Comparison of ENCODE assay signal across 25 cellular contexts in the genomic region with DNA sequence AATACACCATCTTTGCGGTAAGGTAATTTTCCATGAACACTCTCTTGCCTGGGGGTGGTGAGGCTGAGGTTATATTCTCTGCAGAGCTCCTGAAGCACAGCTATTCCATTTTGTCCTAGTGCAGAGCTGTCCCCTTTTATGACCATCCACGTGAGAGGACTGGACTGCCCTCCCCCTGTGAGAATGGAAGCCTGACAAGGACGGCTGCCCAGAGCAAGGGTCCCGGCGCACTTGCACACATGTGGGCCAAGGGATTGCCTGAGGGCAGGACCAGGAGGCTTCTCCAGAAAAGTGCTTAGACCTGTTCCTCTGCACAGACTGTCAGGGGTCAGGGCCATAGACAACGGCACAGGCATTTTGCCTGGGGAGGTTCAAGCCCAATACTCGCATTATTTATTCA. TPM values are rescaled to one million over a fixed set of nuclear protein-coding genes. Genes with fewer than 3 reads are reported as not detected.
DNase-seq lines count a peak whose midpoint lies in the region; ATAC-seq, FAIRE-seq and TF ChIP-seq lines count a peak whose summit lies in the region.
"Had no signal": no experiment of that assay in that cellular context is flagged by ENCODE, and none has a peak within 500 bp of the region (broad histone marks: within the 10 kb centered on the region; RNA-seq: fewer than 3 reads in every experiment).

No MANE protein-coding gene starts in this region.

- H3K4me3 ChIP-seq in GM23338 (no peak overlapping the region), K562 (no peak overlapping the region), mucosa of rectum (ENCODE audit: low read length in 2 of 2) (peak overlapping the region; percentile 52 to 72)
- H3K4me3 ChIP-seq: BLaER1, HAP-1, SJSA1 had no signal

- H3K27ac ChIP-seq in GM23338 (ENCODE audit: low read depth) (no peak overlapping the region), K562 (ENCODE audit: extremely low read depth, low read depth, low read length) (no peak overlapping the region), mucosa of rectum (ENCODE audit: low read depth in 2 of 2, low read length in 2 of 2) (peak overlapping the region; percentile 81 to 90)
- H3K27ac ChIP-seq: BLaER1, SJSA1 had no signal

- 0 out of 2 replicates have a peak, but pooled peaks cover 6% of the 10 kb centered on the region for H3K36me3 ChIP-seq in GM23338 (ENCODE audit: insufficient read depth)
- no peaks in the 10 kb centered on the region; the same call in 2 of the 3 replicates for H3K36me3 ChIP-seq in K562 (ENCODE audit: control insufficient read depth, insufficient read depth, low read length)
- peaks cover 0 to 6% of the 10 kb centered on the region in 2 donors for H3K36me3 ChIP-seq in mucosa of rectum (ENCODE audit: control insufficient read depth in 2 of 2, insufficient read depth in 2 of 2, low read length in 2 of 2)
- H3K36me3 ChIP-seq: BLaER1, HAP-1, SJSA1 had no signal

- peak overlapping the region in 1 of 2 experiments; percentile 67; a peak in 2 of 4 replicates for H3K9ac ChIP-seq in K562 (ENCODE audit: insufficient read depth in 1 of 2, low read depth in 2 of 2, low read length in 2 of 2)
- peak overlapping the region; percentile 7 to 34 for H3K9ac ChIP-seq in mucosa of rectum (ENCODE audit: low read depth in 1 of 2, low read length in 2 of 2)
- H3K9ac ChIP-seq: BLaER1 had no signal

- H4K20me1 ChIP-seq in GM23338 (replicated peaks; ENCODE audit: insufficient read depth) (no peaks in the 10 kb centered on the region), K562 (replicated peaks; ENCODE audit: control insufficient read depth, insufficient read depth, low read length) (no peaks in the 10 kb centered on the region)
- H4K20me1 ChIP-seq: BLaER1 had no signal

- H3K9me1 ChIP-seq in K562 (ENCODE audit: control insufficient read depth, insufficient read depth, low read length), result no peaks in the 10 kb centered on the region

- H3K27ac Mint-ChIP-seq in GM23338 (peak overlapping the region; percentile 69), type B pancreatic cell (peak overlapping the region; percentile 87)
- H3K27ac Mint-ChIP-seq: CD4-positive, alpha-beta T cell had no signal

- H3K9me3 ChIP-seq in K562 (replicated peaks; ENCODE audit: control insufficient read depth, insufficient read depth, low read depth, low read length) (no peaks in the 10 kb centered on the region), mucosa of rectum (ENCODE audit: control insufficient read depth in 2 of 2, low read length in 2 of 2) (no peaks in the 10 kb centered on the region)
- H3K9me3 ChIP-seq: BLaER1, HAP-1 had no signal

- CTCF ChIA-PET in K562 (lab: Yijun Ruan, JAX; ENCODE audit: low intra/inter-chr PET ratio), result no interaction called here

- POLR2A ChIA-PET in K562 (lab: Yijun Ruan, JAX), result interaction anchor here (0.6 to 3.9 kb wide), 3 partner anchors 13 to 221 kb away, joined by 3 to 15 read pairs (median 3); no protein-coding TSS in a partner anchor

- H3K4me1 Mint-ChIP-seq in GM23338 (peaks cover 58% of the 10 kb centered on the region), type B pancreatic cell (ENCODE audit: unreplicated experiment) (peaks cover 47% of the 10 kb centered on the region)

- no peak overlapping the region for H3K4me3 Mint-ChIP-seq in GM23338
- no peak overlapping the region for H3K4me3 Mint-ChIP-seq in type B pancreatic cell
- H3K4me3 Mint-ChIP-seq: CD4-positive, alpha-beta T cell had no signal

- H3K4me2 ChIP-seq in GM23338 (peak overlapping the region; percentile 42; the same call in 1 of the 2 replicates), K562 (ENCODE audit: insufficient read depth, low read length) (no peak overlapping the region; the same call in 1 of the 2 replicates)
- H3K4me2 ChIP-seq: BLaER1 had no signal

- in situ Hi-C loops in K562 (cut with MboI), result no loop called here

- FAIRE-seq in K562 (lab: Jason Lieb, UNC), result no peak
- FAIRE-seq: GM12892 had no signal

- no peaks in the 10 kb centered on the region for H3K9me2 ChIP-seq in GM23338 (ENCODE audit: insufficient read depth)

- no peak for TF ChIP-seq RAD21 in K562 (CRISPR knock-in tag; conservative IDR thresholded peaks at IDR 0.05 in 1 of 2, IDR thresholded peaks at IDR 0.05 in 1 of 2)

- ATAC-seq in GM23338, result no peak
- no peak for ATAC-seq in K562
- no peak for ATAC-seq in GM18502 (IDR thresholded peaks at IDR 0.05; ENCODE audit: poor library complexity, unreplicated experiment)
- no peak for ATAC-seq in GM19351 (IDR thresholded peaks at IDR 0.05; ENCODE audit: unreplicated experiment)
- ATAC-seq: Right ventricle myocardium inferior had no signal

- peaks cover 3% of the 10 kb centered on the region; the same call in 1 of the 2 replicates for H3F3A ChIP-seq in GM23338 (replicated peaks; ENCODE audit: low read depth)

- peaks cover 67% of the 10 kb centered on the region for H3K79me2 ChIP-seq in GM23338 (replicated peaks; ENCODE audit: insufficient read depth)
- H3K79me2 ChIP-seq in K562 (ENCODE audit: control insufficient read depth, insufficient read depth, low read length), result no peaks in the 10 kb centered on the region; the same call in 2 of the 3 replicates

- TF ChIP-seq CTCF in GM23338 (conservative IDR thresholded peaks at IDR 0.05; ENCODE audit: low read depth in 2 of 2) (no peak), K562 (IDR thresholded peaks at IDR 0.05 in 2 of 3, conservative IDR thresholded peaks at IDR 0.05 in 1 of 3; ENCODE audit: insufficient read depth in 2 of 3, low read depth in 1 of 3, low read length in 3 of 3) (no peak), type B pancreatic cell (conservative IDR thresholded peaks at IDR 0.05) (no peak)

- H2AFZ ChIP-seq in GM23338 (no peak overlapping the region), K562 (ENCODE audit: low read depth, low read length) (no peak overlapping the region; the same call in 1 of the 2 replicates)

- BruUV-seq in K562 (replicated peaks; lab: Mats Ljungman, UMichigan), result no TSS peak

- DNase-seq in GM23338 (ENCODE audit: low spot score) (no peak), K562 (ENCODE audit: extremely low read depth in 1 of 4, low spot score in 3 of 4) (no peak), type B pancreatic cell (ENCODE audit: extremely low spot score, unreplicated experiment) (no peak), RKO (ENCODE audit: low spot score) (no peak)
- DNase-seq: ACHN; CD4-positive, alpha-beta T cell; COR-L47; DMS 273 treated with DMSO at 0.1 percent for 48 hours; DMS79 treated with DMSO at 0.1 percent for 48 hours; KBM-7; NCI-H1105; NCI-H2029 treated with DMSO at 0.1 percent for 48 hours; NCI-H226; NCI-H524; NCI-H774; NK-92 treated with Interleukin-12 subunit alpha and Interleukin-12 subunit beta, amount 100 ng/mL, for 24 hours; T-helper 1 cell had no signal

- TF ChIP-seq EP300 in K562 (IDR thresholded peaks at IDR 0.05; ENCODE audit: low read length), result no peak

- 71% methylated on average over 7 of the region's 7 CpGs for WGBS in K562 (ENCODE audit: insufficient coverage, low coverage, missing lambda C conversion rate)

- H3K4me1 ChIP-seq in GM23338 (ENCODE audit: insufficient read depth) (peaks cover 45% of the 10 kb centered on the region), K562 (replicated peaks in 1 of 2; ENCODE audit: control insufficient read depth in 2 of 2, insufficient read depth in 2 of 2, low read length in 2 of 2) (peaks cover 37 to 59% of the 10 kb centered on the region in 2 experiments), mucosa of rectum (ENCODE audit: control insufficient read depth in 2 of 2, insufficient read depth in 2 of 2, low read length in 2 of 2) (peaks cover 28 to 70% of the 10 kb centered on the region in 2 donors)
- H3K4me1 ChIP-seq: BLaER1, HAP-1 had no signal

- H3K27me3 ChIP-seq in GM23338 (ENCODE audit: insufficient read depth) (no peaks in the 10 kb centered on the region), K562 (ENCODE audit: control insufficient read depth in 2 of 2, insufficient read depth in 2 of 2, low read length in 2 of 2) (no peaks in the 10 kb centered on the region), mucosa of rectum (ENCODE audit: control insufficient read depth in 2 of 2, insufficient read depth in 2 of 2, low read length in 2 of 2) (no peaks in the 10 kb centered on the region)
- H3K27me3 ChIP-seq: BLaER1, SJSA1 had no signal

- H3K27me3 Mint-ChIP-seq in GM23338 (ENCODE audit: insufficient read depth, low read depth, poor library complexity) (peaks cover 4% of the 10 kb centered on the region), type B pancreatic cell (no peaks in the 10 kb centered on the region)
- H3K27me3 Mint-ChIP-seq: CD4-positive, alpha-beta T cell had no signal

- TF ChIP-seq POLR2A in K562 (conservative IDR thresholded peaks at IDR 0.05), result no peak

- peaks cover 5% of the 10 kb centered on the region; the same call in 2 of the 3 replicates for H3K9me3 Mint-ChIP-seq in GM23338
- H3K9me3 Mint-ChIP-seq in type B pancreatic cell, result peaks cover 9% of the 10 kb centered on the region
- H3K9me3 Mint-ChIP-seq: CD4-positive, alpha-beta T cell had no signal

- H3K36me3 Mint-ChIP-seq in GM23338 (ENCODE audit: low read depth), result peaks cover 60% of the 10 kb centered on the region
- H3K36me3 Mint-ChIP-seq in type B pancreatic cell, result peaks cover 37% of the 10 kb centered on the region

- intact Hi-C loops in K562 (cut with micrococcal nuclease), result loop anchor here (5.0 kb wide), 1 partner anchor 324 kb away; no protein-coding TSS in a partner anchor

TF ChIP-seq in GM23338, 12 proteins besides CTCF, POLR2A, EP300 and RAD21 (continues in another document):
- no peak for TF ChIP-seq EZH2phosphoT487 (IDR thresholded peaks at IDR 0.05; ENCODE audit: unreplicated experiment)

RNA-seq across cellular contexts. Expression of a gene that starts 48.2 kb away (rescaled TPM):
- total RNA-seq in GM23338 (2014; rRNA removed; shearing (Covaris generic)), result 38.3 TPM in 2 replicates
- polyA plus RNA-seq in GM23338 (2016; fragmentation: Nextera tagmentation; extraction: Ambion mirVana), result 6.1 and 7.0 TPM in 2 replicates
- 37.5 and 58.5 TPM in 2 replicates for total RNA-seq in K562 (2011; cell fraction: chromatin; rRNA removed; ENCODE audit: low replicate concordance)
- total RNA-seq in K562 (2011; cell fraction: nucleolus; rRNA removed), result 38.7 and 44.9 TPM in 2 replicates
- 41.6 and 49.3 TPM in 2 replicates for total RNA-seq in K562 (2011; cell fraction: nucleoplasm; rRNA removed)
- total RNA-seq in K562 (2014; rRNA removed), result 4.0 TPM in 2 replicates
- total RNA-seq in K562 (2014; rRNA removed; fragmentation: Illumina TruSeq; extraction: Trizol), result 1.6 and 1.9 TPM in 2 replicates
- total RNA-seq in K562 (2015; rRNA removed; fragmentation: Illumina TruSeq; extraction: Trizol), result 1.1 and 1.2 TPM in 2 replicates
- total RNA-seq in K562 (2021), result 7.3 and 8.7 TPM in 2 replicates
- 2.1 and 3.2 TPM in 2 replicates for polyA plus RNA-seq in K562 (2011; rRNA removed)
- 3.3 and 3.5 TPM in 2 replicates for polyA plus RNA-seq in K562 (2011; cell fraction: cytosol; rRNA removed)
- 7.3 and 12.9 TPM in 2 replicates for polyA plus RNA-seq in K562 (2011; cell fraction: nucleus; rRNA removed)
- polyA plus RNA-seq in K562 (2012), result 3.6 and 8.0 TPM in 2 replicates
- polyA plus RNA-seq in K562 (2014; fragmentation: Illumina TruSeq; extraction: Trizol), result 4.1 and 5.4 TPM in 2 replicates
- polyA plus RNA-seq in K562 (2014; fragmentation: Nextera tagmentation; extraction: Ambion mirVana), result under 1 TPM; 0.30 to 0.32 TPM
- 2.5 and 4.7 TPM in 2 replicates for polyA plus RNA-seq in K562 (2014; rRNA removed)
- 6.7 and 10.2 TPM in 2 replicates for polyA minus RNA-seq in K562 (2011; rRNA and poly(A)+ RNA removed)
- 5.6 and 7.4 TPM in 2 replicates for polyA minus RNA-seq in K562 (2011; cell fraction: cytosol; rRNA and poly(A)+ RNA removed)
- polyA minus RNA-seq in K562 (2011; cell fraction: nucleus; rRNA and poly(A)+ RNA removed), result 13.2 and 15.6 TPM in 2 replicates
- total RNA-seq in type B pancreatic cell (ENCODE audit: low replicate concordance), result 36.6 and 52.7 TPM in 2 replicates

Comparison
In these comparisons a context has a peak if more than half of its experiments do, and no peak if none do; other contexts are left out.
1. H3K27ac ChIP-seq: peak in mucosa of rectum (2 of 2); none in GM23338 (single experiment) and K562 (single experiment).
2. H3K4me3 ChIP-seq: peak in mucosa of rectum (2 of 2); none in GM23338 (single experiment) and K562 (single experiment).